1 cellular context compared by ENCODE assay signal in genomic region chr13:113745500-113746142, GRCh38. TPM values are rescaled to one million over a fixed set of nuclear protein-coding genes. Genes with fewer than 3 reads are reported as not detected.
"Had no signal": no experiment of that assay in that cellular context is flagged by ENCODE, and none has a peak within 500 bp of the region (broad histone marks: within the 10 kb centered on the region; RNA-seq: fewer than 3 reads in every experiment).

No MANE protein-coding gene starts in this region.

RNA-seq across cellular contexts. Expression of gene TMEM255B, which starts 13.4 kb away (rescaled TPM):
- total RNA-seq: SJCRH30 had no signal
